Comparison of ENCODE assay signal across 26 cellular contexts in the genomic region with DNA sequence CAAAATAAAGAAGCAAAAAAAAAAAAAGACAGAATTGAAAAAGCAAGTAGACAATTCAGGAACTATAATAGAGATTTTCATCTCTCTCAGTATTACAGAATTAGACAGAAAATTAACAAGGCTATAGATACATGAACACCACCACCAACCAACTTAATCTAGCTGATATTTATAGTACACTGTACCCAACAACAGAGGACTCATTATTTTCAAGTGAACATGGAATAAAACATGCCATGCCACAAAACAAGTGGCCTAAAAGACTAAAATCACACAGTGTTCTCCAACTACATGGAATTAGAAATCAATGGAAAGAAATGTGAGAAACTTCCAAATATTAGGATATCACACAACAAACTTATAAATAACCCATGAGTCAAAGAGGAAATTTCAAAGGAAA.
"Had no signal": no experiment of that assay in that cellular context is flagged by ENCODE, and none has a peak within 500 bp of the region (broad histone marks: within the 10 kb centered on the region; RNA-seq: fewer than 3 reads in every experiment).

No MANE protein-coding gene starts in this region.

- ATAC-seq: left lung; lower lobe of right lung; naive thymus-derived CD8-positive, alpha-beta T cell; pancreas; right cardiac atrium; sciatic nerve; stimulated activated naive B cell treated with anti-CD40 and anti-IgM and Interleukin-4, amounts not matched to agents 10 μg/mL and 1 μg/mL and 100 μg/mL, for 72 hours; stimulated activated naive CD8-positive, alpha-beta T cell treated with anti-CD3 and anti-CD28 coated beads, Interleukin-15, Interleukin-2, amounts not matched to agents 100 U/mL and 50 U/mL, for 24 hours had no signal

- H3K27ac Mint-ChIP-seq: stimulated activated naive B cell treated with anti-CD40 and anti-IgM and Interleukin-4, amounts not matched to agents 10 μg/mL and 1 μg/mL and 100 μg/mL, for 72 hours had no signal

- H3K27me3 Mint-ChIP-seq: naive thymus-derived CD8-positive, alpha-beta T cell; stimulated activated naive B cell treated with anti-CD40 and anti-IgM and Interleukin-4, amounts not matched to agents 10 μg/mL and 1 μg/mL and 100 μg/mL, for 72 hours had no signal

- H3K4me3 Mint-ChIP-seq: naive thymus-derived CD8-positive, alpha-beta T cell; nephron; neural crest cell; stimulated activated naive B cell treated with anti-CD40 and anti-IgM and Interleukin-4, amounts not matched to agents 10 μg/mL and 1 μg/mL and 100 μg/mL, for 72 hours had no signal

- H3K4me1 Mint-ChIP-seq: nephron had no signal

- DNase-seq: kidney; left colon; left lung; lower lobe of right lung; mammary epithelial cell; mesenchymal stem cell; naive thymus-derived CD8-positive, alpha-beta T cell; nucleus accumbens; pancreas; posterior cingulate gyrus; retina; right cardiac atrium; stimulated activated CD4-positive, alpha-beta T cell treated with anti-CD3 and anti-CD28 coated beads, Interleukin-12 subunit alpha, Interleukin-12 subunit beta, amount 100 ng/mL, for 4 hours; stimulated activated CD4-positive, alpha-beta T cell treated with anti-CD3 and anti-CD28 coated beads, Interleukin-15, amount 100 ng/mL, for 24 hours; stimulated activated CD4-positive, alpha-beta T cell treated with anti-CD3 and anti-CD28 coated beads, Interleukin-2, amount 100 ng/mL, for 24 hours; stimulated activated CD4-positive, alpha-beta T cell treated with anti-CD3 and anti-CD28 coated beads, Interleukin-4, amount 100 ng/mL, for 1 hour; stimulated activated naive B cell treated with anti-CD40 and anti-IgM and Interleukin-4, amounts not matched to agents 10 μg/mL and 1 μg/mL and 100 μg/mL, for 72 hours; stimulated activated naive CD8-positive, alpha-beta T cell treated with anti-CD3 and anti-CD28 coated beads, Interleukin-15, Interleukin-2, amounts not matched to agents 100 U/mL and 50 U/mL, for 24 hours; stomach; testis; thyroid gland; transverse colon; upper lobe of left lung had no signal

- H3K9me3 Mint-ChIP-seq: naive thymus-derived CD8-positive, alpha-beta T cell; nephron had no signal

- FAIRE-seq: kidney, pancreas had no signal
